In genomic region chr19:32910874-32911273, GRCh38 we compare ENCODE assay signal across 21 cellular contexts. TPM values are rescaled to one million over a fixed set of nuclear protein-coding genes. Genes with fewer than 3 reads are reported as not detected.
DNase-seq lines count a peak whose midpoint lies in the region; ATAC-seq and TF ChIP-seq lines count a peak whose summit lies in the region.
"Had no signal": no experiment of that assay in that cellular context is flagged by ENCODE, and none has a peak within 500 bp of the region (broad histone marks: within the 10 kb centered on the region; RNA-seq: fewer than 3 reads in every experiment).

No MANE protein-coding gene starts in this region.

- H3K4me3 ChIP-seq in LNCaP clone FGC (ENCODE audit: low read depth, low read length), result no peak overlapping the region
- no peak overlapping the region for H3K4me3 ChIP-seq in trophoblast cell (ENCODE audit: low read depth, low read length)
- H3K4me3 ChIP-seq in adrenal gland, result no peak overlapping the region
- H3K4me3 ChIP-seq: BLaER1, GM23248 had no signal

- no peak overlapping the region for H3K4me2 ChIP-seq in trophoblast cell (ENCODE audit: low read length)
- H3K4me2 ChIP-seq: BLaER1 had no signal

- H3K27ac ChIP-seq in trophoblast cell (ENCODE audit: low read depth, low read length) (no peak overlapping the region), adrenal gland (no peak overlapping the region)
- H3K27ac ChIP-seq: BLaER1, C4-2B, GM23248 had no signal

- H2BK12ac ChIP-seq in trophoblast cell (ENCODE audit: low read length), result no peak overlapping the region

- H4K12ac ChIP-seq in trophoblast cell (ENCODE audit: low read depth, low read length), result no peak overlapping the region

- DNase-seq in H4 (ENCODE audit: low spot score) (peak; percentile 66), LNCaP clone FGC (ENCODE audit: low read depth) (peak; percentile 82), amniotic epithelial cell (ENCODE audit: low read depth) (peak; percentile 29), trophoblast cell (peak; percentile 36 to 81), NOMO-1 treated with dmso at 0.1 percent for 144 hours (lab: John Stamatoyannopoulos, UW; ENCODE audit: unreplicated experiment) (no peak), NCI-H82 (lab: John Stamatoyannopoulos, UW) (no peak), adrenal gland (no peak)
- DNase-seq: Caco-2; CD4-positive, CD25-positive, alpha-beta regulatory T cell; CD8-positive, alpha-beta T cell; DMS153; DND-41; GM23248; H9 had no signal

- no peak overlapping the region for H4K91ac ChIP-seq in trophoblast cell (ENCODE audit: low read depth, low read length)

- no peak overlapping the region for H2BK120ac ChIP-seq in trophoblast cell (ENCODE audit: insufficient read depth, low read length, poor library complexity)

- no CpG with 5 or more reads among the region's 5 CpGs for WGBS in trophoblast cell (ENCODE audit: extremely low coverage, insufficient coverage, insufficient read length)
- WGBS in adrenal gland, 4 donors, result 92 to 99% (median 96%) methylated on average over 5 of the region's 5 CpGs

- no peak overlapping the region for H3K14ac ChIP-seq in trophoblast cell (ENCODE audit: low read length)

- no peak overlapping the region for H3K18ac ChIP-seq in trophoblast cell (ENCODE audit: low read length)

- no peak overlapping the region for H2AK5ac ChIP-seq in trophoblast cell (ENCODE audit: low read length)

- H3K79me1 ChIP-seq in trophoblast cell (ENCODE audit: low read length), result no peaks in the 10 kb centered on the region

- H4K8ac ChIP-seq in trophoblast cell (ENCODE audit: low read depth, low read length), result no peak overlapping the region

- H3K4ac ChIP-seq in trophoblast cell (ENCODE audit: low read depth, low read length), result no peak overlapping the region

- intact Hi-C loops in adrenal gland (cut with DNase I), result no loop called here

- no peak overlapping the region for H2BK5ac ChIP-seq in trophoblast cell (ENCODE audit: low read depth, low read length, poor library complexity)

- TF ChIP-seq CTCF in LNCaP clone FGC (IDR thresholded peaks at IDR 0.05; ENCODE audit: control insufficient read depth, extremely low read depth, insufficient read depth) (no peak), adrenal gland (IDR thresholded peaks at IDR 0.05) (no peak)

- H3K4me1 ChIP-seq in trophoblast cell (ENCODE audit: control insufficient read depth in 1 of 2, insufficient read depth in 2 of 2, low read length in 2 of 2) (peaks cover 4 to 6% of the 10 kb centered on the region in 2 experiments), adrenal gland (replicated peaks in 1 of 2) (no peaks in the 10 kb centered on the region)
- H3K4me1 ChIP-seq: BLaER1 had no signal

- no peak overlapping the region for H3K23ac ChIP-seq in trophoblast cell (ENCODE audit: low read length)

- TF ChIP-seq POLR2A in adrenal gland (IDR thresholded peaks at IDR 0.05), result no peak

- no peaks in the 10 kb centered on the region for H3K27me3 ChIP-seq in trophoblast cell (ENCODE audit: insufficient read depth, low read length)
- H3K27me3 ChIP-seq in adrenal gland, result no peaks in the 10 kb centered on the region
- H3K27me3 ChIP-seq: BLaER1 had no signal

- H3K36me3 ChIP-seq in trophoblast cell (ENCODE audit: control insufficient read depth in 1 of 2, insufficient read depth in 2 of 2, low read length in 2 of 2) (peaks cover 2 to 5% of the 10 kb centered on the region in 2 experiments), adrenal gland (replicated peaks in 1 of 2) (no peaks in the 10 kb centered on the region)

- H2AFZ ChIP-seq in trophoblast cell (ENCODE audit: insufficient read depth, low read length, poor library complexity), result no peak overlapping the region
- H2AFZ ChIP-seq: GM23248 had no signal

- ATAC-seq in GM18870 (IDR thresholded peaks at IDR 0.05; ENCODE audit: unreplicated experiment), result no peak
- ATAC-seq: CD8-positive, alpha-beta T cell; HCT116 had no signal

- no peak overlapping the region for H3K9ac ChIP-seq in trophoblast cell (ENCODE audit: low read length)
- H3K9ac ChIP-seq: BLaER1, GM23248 had no signal

- no peaks in the 10 kb centered on the region for H3K79me2 ChIP-seq in trophoblast cell (ENCODE audit: control insufficient read depth, insufficient read depth, low read length, poor library complexity)

- no peaks in the 10 kb centered on the region for H3K9me3 ChIP-seq in trophoblast cell (ENCODE audit: insufficient read depth, low read depth, low read length)
- H3K9me3 ChIP-seq in adrenal gland (replicated peaks in 1 of 3), result no peaks in the 10 kb centered on the region
- H3K9me3 ChIP-seq: Caco-2 had no signal

RNA-seq across cellular contexts. Expression of gene SLC7A9, which starts 41.3 kb away (rescaled TPM):
- total RNA-seq in H4 (2014; rRNA removed; shearing (Covaris generic)), result not detected in 2 replicates
- polyA plus RNA-seq in trophoblast cell (2013), result 0.10 TPM in 2 replicates
- under 1 TPM in 3 of 8 donors, not detected in 5; 0.21 to 0.50 (median 0.28) TPM for total RNA-seq in adrenal gland
- polyA plus RNA-seq in adrenal gland, result under 1 TPM; 0.11 to 0.51 (median 0.48) TPM
- total RNA-seq: A172; CD8-positive, alpha-beta T cell; GM23248; H1; H9 had no signal
- polyA plus RNA-seq: AG04450; CD4-positive, CD25-positive, alpha-beta regulatory T cell; GM23248 had no signal

Comparison
In these comparisons a context has a peak if more than half of its experiments do, and no peak if none do; other contexts are left out.
1. DNase-seq: peak in H4 (single experiment), LNCaP clone FGC (single experiment), amniotic epithelial cell (single experiment) and trophoblast cell (2 of 2); none in NOMO-1 treated with dmso at 0.1 percent for 144 hours (single experiment), NCI-H82 (single experiment) and adrenal gland (0 of 7).